1 cellular context compared by ENCODE assay signal in the genomic region with DNA sequence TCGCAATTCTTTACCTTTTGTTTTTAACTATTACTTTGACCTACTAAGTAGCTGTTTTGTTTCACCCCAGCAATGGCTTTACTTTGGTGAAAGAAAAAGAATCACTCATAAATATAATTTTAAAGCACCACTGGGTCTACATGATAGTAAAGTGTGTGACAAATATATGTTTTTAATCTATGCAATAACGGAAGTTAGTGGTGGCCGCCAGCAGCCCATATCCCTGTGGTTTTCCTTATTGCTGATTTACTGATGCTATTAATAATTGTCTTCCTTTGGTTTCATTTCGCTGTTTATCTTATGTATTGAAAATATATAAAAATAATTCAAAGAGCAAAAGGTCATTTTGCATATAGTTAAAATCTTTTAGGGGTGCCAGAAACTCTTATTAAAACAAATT.
TF ChIP-seq lines count a peak whose summit lies in the region.

No MANE protein-coding gene starts in this region.

TF ChIP-seq in GM23338, 12 proteins besides CTCF, POLR2A, EP300 and RAD21:
- TF ChIP-seq EZH2phosphoT487 (IDR thresholded peaks at IDR 0.05; ENCODE audit: unreplicated experiment) = no peak
- TF ChIP-seq ZNF114 (CRISPR knock-in tag; IDR thresholded peaks at IDR 0.05) = no peak
- TF ChIP-seq JUNB (IDR thresholded peaks at IDR 0.05; ENCODE audit: unreplicated experiment) = no peak
- TF ChIP-seq NANOG (IDR thresholded peaks at IDR 0.05; ENCODE audit: borderline replicate concordance) = no peak
- no peak for TF ChIP-seq CREB1 (CRISPR knock-in tag; IDR thresholded peaks at IDR 0.05; ENCODE audit: low read depth)
- no peak for TF ChIP-seq ZNF331 (CRISPR knock-in tag; IDR thresholded peaks at IDR 0.05; ENCODE audit: low read depth)
- TF ChIP-seq POLR2AphosphoS5 (IDR thresholded peaks at IDR 0.05; ENCODE audit: low read depth) = no peak
- TF ChIP-seq, protein P1, sequence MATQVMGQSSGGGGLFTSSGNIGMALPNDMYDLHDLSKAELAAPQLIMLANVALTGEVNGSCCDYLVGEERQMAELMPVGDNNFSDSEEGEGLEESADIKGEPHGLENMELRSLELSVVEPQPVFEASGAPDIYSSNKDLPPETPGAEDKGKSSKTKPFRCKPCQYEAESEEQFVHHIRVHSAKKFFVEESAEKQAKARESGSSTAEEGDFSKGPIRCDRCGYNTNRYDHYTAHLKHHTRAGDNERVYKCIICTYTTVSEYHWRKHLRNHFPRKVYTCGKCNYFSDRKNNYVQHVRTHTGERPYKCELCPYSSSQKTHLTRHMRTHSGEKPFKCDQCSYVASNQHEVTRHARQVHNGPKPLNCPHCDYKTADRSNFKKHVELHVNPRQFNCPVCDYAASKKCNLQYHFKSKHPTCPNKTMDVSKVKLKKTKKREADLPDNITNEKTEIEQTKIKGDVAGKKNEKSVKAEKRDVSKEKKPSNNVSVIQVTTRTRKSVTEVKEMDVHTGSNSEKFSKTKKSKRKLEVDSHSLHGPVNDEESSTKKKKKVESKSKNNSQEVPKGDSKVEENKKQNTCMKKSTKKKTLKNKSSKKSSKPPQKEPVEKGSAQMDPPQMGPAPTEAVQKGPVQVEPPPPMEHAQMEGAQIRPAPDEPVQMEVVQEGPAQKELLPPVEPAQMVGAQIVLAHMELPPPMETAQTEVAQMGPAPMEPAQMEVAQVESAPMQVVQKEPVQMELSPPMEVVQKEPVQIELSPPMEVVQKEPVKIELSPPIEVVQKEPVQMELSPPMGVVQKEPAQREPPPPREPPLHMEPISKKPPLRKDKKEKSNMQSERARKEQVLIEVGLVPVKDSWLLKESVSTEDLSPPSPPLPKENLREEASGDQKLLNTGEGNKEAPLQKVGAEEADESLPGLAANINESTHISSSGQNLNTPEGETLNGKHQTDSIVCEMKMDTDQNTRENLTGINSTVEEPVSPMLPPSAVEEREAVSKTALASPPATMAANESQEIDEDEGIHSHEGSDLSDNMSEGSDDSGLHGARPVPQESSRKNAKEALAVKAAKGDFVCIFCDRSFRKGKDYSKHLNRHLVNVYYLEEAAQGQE (IDR thresholded peaks at IDR 0.05; ENCODE audit: unreplicated experiment) = no peak
- TF ChIP-seq, protein P2, sequence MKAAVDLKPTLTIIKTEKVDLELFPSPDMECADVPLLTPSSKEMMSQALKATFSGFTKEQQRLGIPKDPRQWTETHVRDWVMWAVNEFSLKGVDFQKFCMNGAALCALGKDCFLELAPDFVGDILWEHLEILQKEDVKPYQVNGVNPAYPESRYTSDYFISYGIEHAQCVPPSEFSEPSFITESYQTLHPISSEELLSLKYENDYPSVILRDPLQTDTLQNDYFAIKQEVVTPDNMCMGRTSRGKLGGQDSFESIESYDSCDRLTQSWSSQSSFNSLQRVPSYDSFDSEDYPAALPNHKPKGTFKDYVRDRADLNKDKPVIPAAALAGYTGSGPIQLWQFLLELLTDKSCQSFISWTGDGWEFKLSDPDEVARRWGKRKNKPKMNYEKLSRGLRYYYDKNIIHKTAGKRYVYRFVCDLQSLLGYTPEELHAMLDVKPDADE (IDR thresholded peaks at IDR 0.05) = no peak
- no peak for TF ChIP-seq EZH2 (IDR thresholded peaks at IDR 0.05; ENCODE audit: low read depth, unreplicated experiment)
- TF ChIP-seq ZNF462 (CRISPR knock-in tag; IDR thresholded peaks at IDR 0.05) = no peak
- TF ChIP-seq STAT1 (IDR thresholded peaks at IDR 0.05; ENCODE audit: unreplicated experiment) = no peak
